ENCODE assay signal across 10 cellular contexts in genomic region chr7:105267244-105267643, GRCh38.
DNase-seq lines count a peak whose midpoint lies in the region; ATAC-seq, FAIRE-seq and TF ChIP-seq lines count a peak whose summit lies in the region.
"Had no signal": no experiment of that assay in that cellular context is flagged by ENCODE, and none has a peak within 500 bp of the region (broad histone marks: within the 10 kb centered on the region; RNA-seq: fewer than 3 reads in every experiment).

No MANE protein-coding gene starts in this region.

- H3K4me3 ChIP-seq in HEK293 (ENCODE audit: low read depth, low read length) (no peak overlapping the region), fibroblast of villous mesenchyme (ENCODE audit: low read depth, low read length) (peak overlapping the region; percentile 29)

- TF ChIP-seq CTCF in HEK293 (tag by site-specific recombination; IDR thresholded peaks at IDR 0.05): no peak
- no peak for TF ChIP-seq CTCF in fibroblast of villous mesenchyme (IDR thresholded peaks at IDR 0.05; ENCODE audit: insufficient read depth, low read depth, low read length)

- peak overlapping the region; percentile 74 for H3K4me3 Mint-ChIP-seq in T-helper 1 cell treated with Interleukin-12 subunit alpha and Interleukin-12 subunit beta and Interleukin-4 antibody, amounts not matched to agents 30 μg/mL and 1 μg/mL, for 36 hours
- H3K4me3 Mint-ChIP-seq in stimulated activated naive CD8-positive, alpha-beta T cell treated with anti-CD3 and anti-CD28 coated beads, Interleukin-15, amount 100 ng/mL, for 72 hours: peak overlapping the region; percentile 67 to 88

- peaks cover 31% of the 10 kb centered on the region for H3K4me1 Mint-ChIP-seq in T-helper 1 cell treated with Interleukin-12 subunit alpha and Interleukin-12 subunit beta and Interleukin-4 antibody, amounts not matched to agents 30 μg/mL and 1 μg/mL, for 36 hours (ENCODE audit: low read depth)
- peaks cover 54% of the 10 kb centered on the region for H3K4me1 Mint-ChIP-seq in stimulated activated naive CD8-positive, alpha-beta T cell treated with anti-CD3 and anti-CD28 coated beads, Interleukin-15, amount 100 ng/mL, for 72 hours

- H3K36me3 Mint-ChIP-seq in T-helper 1 cell treated with Interleukin-12 subunit alpha and Interleukin-12 subunit beta and Interleukin-4 antibody, amounts not matched to agents 30 μg/mL and 1 μg/mL, for 36 hours (ENCODE audit: low read depth): peaks cover 5% of the 10 kb centered on the region

- no peak overlapping the region for H3K27ac ChIP-seq in HEK293 (ENCODE audit: extremely low read depth, low read depth, low read length)
- H3K27ac ChIP-seq: HL-60 had no signal

- no peak for DNase-seq in fibroblast of villous mesenchyme (ENCODE audit: low read depth)
- no peak for DNase-seq in stimulated activated naive CD8-positive, alpha-beta T cell treated with anti-CD3 and anti-CD28 coated beads, Interleukin-15, amount 100 ng/mL, for 72 hours
- no peak for DNase-seq in glomerular visceral epithelial cell (ENCODE audit: extremely low spot score)
- DNase-seq in RCC 7860 (ENCODE audit: low spot score): no peak
- DNase-seq: activated CD8-positive, alpha-beta memory T cell treated with anti-CD3 and anti-CD28 coated beads, Interleukin-2, amount 50 U/mL, for 48 hours; NK-92 treated with Interleukin-12 subunit alpha and Interleukin-12 subunit beta, amount 100 ng/mL, for 24 hours had no signal

- H3K4me1 ChIP-seq in HEK293 (ENCODE audit: control insufficient read depth, insufficient read depth, low read length): peaks cover 25% of the 10 kb centered on the region

- H3K9me3 ChIP-seq in HEK293 (ENCODE audit: control insufficient read depth, insufficient read depth, low read depth, low read length): no peaks in the 10 kb centered on the region

- FAIRE-seq in RCC 7860 (lab: Jason Lieb, UNC): no peak

- POLR2A ChIA-PET in HEK293 (lab: Yijun Ruan, JAX): no interaction called here

- CTCF ChIA-PET in HEK293 (lab: Yijun Ruan, JAX): no interaction called here

- no peak for ATAC-seq in stimulated activated naive CD8-positive, alpha-beta T cell treated with anti-CD3 and anti-CD28 coated beads, Interleukin-15, amount 100 ng/mL, for 72 hours
- no peak for ATAC-seq in GM18907 (IDR thresholded peaks at IDR 0.05; ENCODE audit: unreplicated experiment)

- H3K27me3 Mint-ChIP-seq in T-helper 1 cell treated with Interleukin-12 subunit alpha and Interleukin-12 subunit beta and Interleukin-4 antibody, amounts not matched to agents 30 μg/mL and 1 μg/mL, for 36 hours (ENCODE audit: low read depth): no peaks in the 10 kb centered on the region
- H3K27me3 Mint-ChIP-seq in stimulated activated naive CD8-positive, alpha-beta T cell treated with anti-CD3 and anti-CD28 coated beads, Interleukin-15, amount 100 ng/mL, for 72 hours: no peaks in the 10 kb centered on the region

- H3K9me3 Mint-ChIP-seq in T-helper 1 cell treated with Interleukin-12 subunit alpha and Interleukin-12 subunit beta and Interleukin-4 antibody, amounts not matched to agents 30 μg/mL and 1 μg/mL, for 36 hours: no peaks in the 10 kb centered on the region
- no peaks in the 10 kb centered on the region for H3K9me3 Mint-ChIP-seq in stimulated activated naive CD8-positive, alpha-beta T cell treated with anti-CD3 and anti-CD28 coated beads, Interleukin-15, amount 100 ng/mL, for 72 hours

- H3K27ac Mint-ChIP-seq in T-helper 1 cell treated with Interleukin-12 subunit alpha and Interleukin-12 subunit beta and Interleukin-4 antibody, amounts not matched to agents 30 μg/mL and 1 μg/mL, for 36 hours: peak overlapping the region; percentile 27
- H3K27ac Mint-ChIP-seq in stimulated activated naive CD8-positive, alpha-beta T cell treated with anti-CD3 and anti-CD28 coated beads, Interleukin-15, amount 100 ng/mL, for 72 hours: peak overlapping the region in 1 of 2 donors; percentile 77

- no peaks in the 10 kb centered on the region for H3K36me3 ChIP-seq in HEK293 (ENCODE audit: control insufficient read depth in 2 of 2, insufficient read depth in 1 of 2, low read length in 2 of 2)

TF ChIP-seq in HEK293, 187 proteins besides CTCF, POLR2A, EP300 and RAD21:
- TF ChIP-seq ZNF837 (tag by site-specific recombination; IDR thresholded peaks at IDR 0.05) (no peak), ZNF701 (tag by site-specific recombination; IDR thresholded peaks at IDR 0.05) (no peak), ZNF280C (tag by site-specific recombination; IDR thresholded peaks at IDR 0.05) (no peak), ZNF138 (tag by site-specific recombination; IDR thresholded peaks at IDR 0.05; ENCODE audit: borderline replicate concordance) (no peak), ZFP3 (tag by site-specific recombination; IDR thresholded peaks at IDR 0.05; ENCODE audit: low read depth) (peak; percentile 69), ZNF292 (tag by site-specific recombination; IDR thresholded peaks at IDR 0.05; ENCODE audit: borderline replicate concordance, low read depth) (no peak), KLF17 (tag by site-specific recombination; IDR thresholded peaks at IDR 0.05) (no peak), ZBTB1 (tag by site-specific recombination; IDR thresholded peaks at IDR 0.05) (no peak), ZNF629 (tag by site-specific recombination; IDR thresholded peaks at IDR 0.05) (no peak), PRDM4 (tag by site-specific recombination; IDR thresholded peaks at IDR 0.05) (peak; percentile 50), PATZ1 (tag by site-specific recombination; IDR thresholded peaks at IDR 0.05) (no peak)
TF ChIP-seq in HEK293: peak in this region for 2.
